In genomic region chr7:13407911-13408310, GRCh38 we compare ENCODE assay signal across 17 cellular contexts.
A peak's percentile ranks its signal among the peaks of the same experiment; 100 is the strongest.
DNase-seq lines count a peak whose midpoint lies in the region; TF ChIP-seq lines count a peak whose summit lies in the region.
"Had no signal": no experiment of that assay in that cellular context is flagged by ENCODE, and none has a peak within 500 bp of the region (broad histone marks: within the 10 kb centered on the region; RNA-seq: fewer than 3 reads in every experiment).

No MANE protein-coding gene starts in this region.

- H3K36me3 Mint-ChIP-seq in neural progenitor cell: no peaks in the 10 kb centered on the region

- H3K27me3 Mint-ChIP-seq in neural progenitor cell (ENCODE audit: insufficient read depth, low read depth): no peaks in the 10 kb centered on the region
- H3K27me3 Mint-ChIP-seq: B cell; CD4-positive, alpha-beta T cell had no signal

- H2AFZ ChIP-seq in Karpas-422 (ENCODE audit: low read length) (peak overlapping the region; percentile 39), neural progenitor cell (replicated peaks) (peak overlapping the region; percentile 30)

- H3K4me2 ChIP-seq in Karpas-422 (ENCODE audit: low read depth, low read length, poor library complexity, severe bottlenecking) (no peak overlapping the region), neural progenitor cell (peak overlapping the region; percentile 39)

- H3F3A ChIP-seq in neural progenitor cell (ENCODE audit: low read depth): no peaks in the 10 kb centered on the region

- H3K79me2 ChIP-seq in Karpas-422 (ENCODE audit: low read length): no peaks in the 10 kb centered on the region
- no peaks in the 10 kb centered on the region for H3K79me2 ChIP-seq in neural progenitor cell (ENCODE audit: low read depth)

- H3K27me3 ChIP-seq in Karpas-422 (ENCODE audit: low read length) (no peaks in the 10 kb centered on the region), neural progenitor cell (no peaks in the 10 kb centered on the region)

- H3K9me3 ChIP-seq in Karpas-422 (ENCODE audit: low read length) (no peaks in the 10 kb centered on the region), neural progenitor cell (ENCODE audit: low read depth) (no peaks in the 10 kb centered on the region)

- TF ChIP-seq CTCF in neural progenitor cell (IDR thresholded peaks at IDR 0.05): no peak

- H3K27ac ChIP-seq in Karpas-422 (ENCODE audit: low read length) (no peak overlapping the region), neural progenitor cell (no peak overlapping the region)

- H3K27ac Mint-ChIP-seq in neural progenitor cell: no peak overlapping the region
- H3K27ac Mint-ChIP-seq: B cell; CD4-positive, alpha-beta T cell; HFFc6 had no signal

- DNase-seq in Karpas-422 (no peak), epidermal melanocyte (ENCODE audit: insufficient read length, low spot score) (peak; percentile 31), neural progenitor cell (ENCODE audit: low spot score) (peak; percentile 33), superior temporal gyrus (ENCODE audit: extremely low spot score) (peak; percentile 16), amniotic stem cell (lab: John Stamatoyannopoulos, UW) (no peak), NOMO-1 treated with DMSO at 0.1 percent for 48 hours (lab: John Stamatoyannopoulos, UW; ENCODE audit: unreplicated experiment) (no peak)
- DNase-seq in activated CD4-positive, CD25-positive, alpha-beta regulatory T cell treated with anti-CD3 and anti-CD28 coated beads, Interleukin-2, amount 50 U/mL, for 72 hours: no peak
- DNase-seq: C1 segment of cervical spinal cord; CD4-positive, alpha-beta T cell; COR-L47; DMS153; DMS79 treated with DMSO at 0.1 percent for 48 hours; EL; GOT3; HCEC 1CT; HFFc6 had no signal

- H3K36me3 ChIP-seq in Karpas-422 (ENCODE audit: insufficient read depth, low read length) (no peaks in the 10 kb centered on the region), neural progenitor cell (no peaks in the 10 kb centered on the region)

- no peak overlapping the region for H3K4me3 ChIP-seq in Karpas-422 (ENCODE audit: low read length)
- H3K4me3 ChIP-seq in neural progenitor cell: no peak overlapping the region

- H3K9me2 ChIP-seq in Karpas-422 (replicated peaks; ENCODE audit: insufficient read depth, low read length): no peaks in the 10 kb centered on the region

- H3K4me1 Mint-ChIP-seq in neural progenitor cell: peaks cover 16% of the 10 kb centered on the region
- H3K4me1 Mint-ChIP-seq: B cell had no signal

- no peaks in the 10 kb centered on the region for H4K20me1 ChIP-seq in Karpas-422 (ENCODE audit: insufficient read depth, low read depth, low read length)
- H4K20me1 ChIP-seq in neural progenitor cell (ENCODE audit: low read depth): no peaks in the 10 kb centered on the region

- H3K9me3 Mint-ChIP-seq in neural progenitor cell: peaks cover 2% of the 10 kb centered on the region

- no peak overlapping the region for H3K9ac ChIP-seq in Karpas-422 (ENCODE audit: low read length)
- H3K9ac ChIP-seq in neural progenitor cell: no peak overlapping the region

- H3K4me1 ChIP-seq in Karpas-422 (ENCODE audit: low read length) (peaks cover 31% of the 10 kb centered on the region), neural progenitor cell (peaks cover 15% of the 10 kb centered on the region)

- no peak overlapping the region for H3K4me3 Mint-ChIP-seq in neural progenitor cell
- H3K4me3 Mint-ChIP-seq: B cell; CD4-positive, alpha-beta T cell; HFFc6 had no signal

Comparison
In these comparisons a context has a peak if more than half of its experiments do, and no peak if none do; other contexts are left out.
1. DNase-seq: peak in epidermal melanocyte (single experiment), neural progenitor cell (single experiment) and superior temporal gyrus (single experiment); none in Karpas-422 (single experiment), activated CD4-positive, CD25-positive, alpha-beta regulatory T cell treated with anti-CD3 and anti-CD28 coated beads, Interleukin-2, amount 50 U/mL, for 72 hours (single experiment), amniotic stem cell (single experiment) and NOMO-1 treated with DMSO at 0.1 percent for 48 hours (single experiment).